In genomic region chr1:24226754-24227153, GRCh38 we compare ENCODE assay signal across 26 cellular contexts. TPM values are rescaled to one million over a fixed set of nuclear protein-coding genes. Genes with fewer than 3 reads are reported as not detected.
"Had no signal": no experiment of that assay in that cellular context is flagged by ENCODE, and none has a peak within 500 bp of the region (broad histone marks: within the 10 kb centered on the region; RNA-seq: fewer than 3 reads in every experiment).

No MANE protein-coding gene starts in this region.

- DNase-seq: activated CD4-positive, alpha-beta T cell treated with anti-CD3 and anti-CD28 coated beads for 1 hour; activated CD4-positive, alpha-beta T cell treated with anti-CD3 and anti-CD28 coated beads, Interleukin-2, amount 50 U/mL, for 1 hour; activated CD8-positive, alpha-beta memory T cell treated with anti-CD3 and anti-CD28 coated beads for 24 hours; activated CD8-positive, alpha-beta memory T cell treated with anti-CD3 and anti-CD28 coated beads, Interleukin-2, amount 50 U/mL, for 4 hours; activated naive CD4-positive, alpha-beta T cell treated with anti-CD3 and anti-CD28 coated beads, Interleukin-2, amount 10 ng/mL, durations not matched to agents 7 days and 5 days; activated T-cell treated with anti-CD3 and anti-CD28 coated beads, Interleukin-2, amount 50 U/mL, for 4 hours; cerebellar nuclear complex; hippocampal formation; left ventricle myocardium superior; mammary epithelial cell; midbrain; ovary; right cardiac atrium; stimulated activated CD4-positive, alpha-beta T cell treated with anti-CD3 and anti-CD28 coated beads, Interleukin-12 subunit alpha, Interleukin-12 subunit beta, amount 100 ng/mL, for 4 hours; stimulated activated CD4-positive, alpha-beta T cell treated with anti-CD3 and anti-CD28 coated beads, Interleukin-4, amount 100 ng/mL, for 4 hours; stimulated activated naive CD8-positive, alpha-beta T cell treated with anti-CD3 and anti-CD28 coated beads, Interleukin-15, amount 100 ng/mL, for 72 hours; WERI-Rb-1 had no signal

- H3K4me3 ChIP-seq: coronary artery, esophagus muscularis mucosa, ovary, suprapubic skin, tibial nerve had no signal

- FAIRE-seq: bronchial epithelial cell, frontal cortex, TTC549 had no signal

- ATAC-seq: activated T-cell treated with anti-CD3 and anti-CD28 coated beads, Interleukin-2, amount 50 U/mL, for 4 hours; left ventricle myocardium superior; right cardiac atrium; stimulated activated naive CD8-positive, alpha-beta T cell treated with anti-CD3 and anti-CD28 coated beads, Interleukin-15, amount 100 ng/mL, for 72 hours had no signal

RNA-seq across cellular contexts. Expression of gene IFNLR1, which starts 39.7 kb away (rescaled TPM):
- total RNA-seq: pulmonary artery endothelial cell, skeletal muscle tissue had no signal
